In genomic region chr7:127107601-127108007, GRCh38 we compare ENCODE assay signal across 1 cellular context.
TF ChIP-seq lines count a peak whose summit lies in the region.

No MANE protein-coding gene starts in this region.

TF ChIP-seq in HepG2, 621 proteins besides CTCF, POLR2A, EP300 and RAD21 (continued from another document and continues in another):
- TF ChIP-seq THAP7 (CRISPR knock-in tag; IDR thresholded peaks at IDR 0.05), result no peak
- TF ChIP-seq ZNF432 (CRISPR knock-in tag; IDR thresholded peaks at IDR 0.05; ENCODE audit: borderline replicate concordance), result no peak
- TF ChIP-seq SALL2 (CRISPR knock-in tag; IDR thresholded peaks at IDR 0.05), result 0 out of 2 replicates have a peak, but pooled peaks have one; percentile 66
- peak; percentile 39; the same call in 1 of the 2 replicates for TF ChIP-seq ZBTB21 (CRISPR knock-in tag; IDR thresholded peaks at IDR 0.05)
- TF ChIP-seq CAMTA2 (CRISPR knock-in tag; IDR thresholded peaks at IDR 0.05; ENCODE audit: borderline replicate concordance), result no peak
- peak; percentile 72 for TF ChIP-seq THRA (CRISPR knock-in tag; IDR thresholded peaks at IDR 0.05; ENCODE audit: borderline replicate concordance)
- TF ChIP-seq KDM6A (CRISPR knock-in tag; IDR thresholded peaks at IDR 0.05; ENCODE audit: low read depth), result no peak
- no peak for TF ChIP-seq ZIK1 (CRISPR knock-in tag; IDR thresholded peaks at IDR 0.05; ENCODE audit: borderline replicate concordance, low read depth)
- TF ChIP-seq ZNF3 (CRISPR knock-in tag; IDR thresholded peaks at IDR 0.05), result peak; percentile 66; the same call in 1 of the 2 replicates
- TF ChIP-seq MIER3 (CRISPR knock-in tag; IDR thresholded peaks at IDR 0.05; ENCODE audit: borderline replicate concordance), result no peak
- 0 out of 2 replicates have a peak, but pooled peaks have one; percentile 36 for TF ChIP-seq NR1H2 (CRISPR knock-in tag; IDR thresholded peaks at IDR 0.05; ENCODE audit: borderline replicate concordance, low read depth)
- TF ChIP-seq KLF12 (CRISPR knock-in tag; IDR thresholded peaks at IDR 0.05; ENCODE audit: borderline replicate concordance), result peak; percentile 51; the same call in 1 of the 2 replicates
- 0 out of 2 replicates have a peak, but pooled peaks have one; percentile 61 for TF ChIP-seq CREB3 (CRISPR knock-in tag; IDR thresholded peaks at IDR 0.05)
- TF ChIP-seq THAP11 (CRISPR knock-in tag; IDR thresholded peaks at IDR 0.05), result peak; percentile 61
- peak; percentile 94 for TF ChIP-seq ZNF331 (CRISPR knock-in tag; IDR thresholded peaks at IDR 0.05)
- TF ChIP-seq SP2 (CRISPR knock-in tag; IDR thresholded peaks at IDR 0.05), result no peak
- peak; percentile 47; the same call in 1 of the 2 replicates for TF ChIP-seq ZNF124 (CRISPR knock-in tag; IDR thresholded peaks at IDR 0.05)
- TF ChIP-seq CBX5 (CRISPR knock-in tag; IDR thresholded peaks at IDR 0.05; ENCODE audit: borderline replicate concordance), result no peak
- no peak for TF ChIP-seq ZNF496 (CRISPR knock-in tag; IDR thresholded peaks at IDR 0.05; ENCODE audit: insufficient replicate concordance)
- TF ChIP-seq IRX3 (CRISPR knock-in tag; IDR thresholded peaks at IDR 0.05; ENCODE audit: borderline replicate concordance, low read depth), result no peak
- TF ChIP-seq ZNF7 (CRISPR knock-in tag; IDR thresholded peaks at IDR 0.05), result no peak
- peak; percentile 65 for TF ChIP-seq ZNF781 (CRISPR knock-in tag; IDR thresholded peaks at IDR 0.05; ENCODE audit: borderline replicate concordance, not compliant biosample characterization)
- no peak for TF ChIP-seq AFF4 (CRISPR knock-in tag; IDR thresholded peaks at IDR 0.05)
- peak; percentile 80; the same call in 1 of the 2 replicates for TF ChIP-seq TEAD2 (CRISPR knock-in tag; IDR thresholded peaks at IDR 0.05)
- TF ChIP-seq SMC3 (IDR thresholded peaks at IDR 0.05; ENCODE audit: low read length), result no peak; the same call in 1 of the 2 replicates
- peak; percentile 66 for TF ChIP-seq ZNF777 (CRISPR knock-in tag; IDR thresholded peaks at IDR 0.05)
- no peak for TF ChIP-seq AGO1 (IDR thresholded peaks at IDR 0.05; ENCODE audit: low read depth, low read length, poor library complexity, severe bottlenecking)
- TF ChIP-seq MED13 (CRISPR knock-in tag; IDR thresholded peaks at IDR 0.05), result 0 out of 2 replicates have a peak, but pooled peaks have one; percentile 44
- no peak for TF ChIP-seq PHB2 (IDR thresholded peaks at IDR 0.05; ENCODE audit: partially characterized antibody)
- peak; percentile 55; the same call in 1 of the 2 replicates for TF ChIP-seq ZNF230 (CRISPR knock-in tag; IDR thresholded peaks at IDR 0.05)
- TF ChIP-seq ZNF83 (CRISPR knock-in tag; IDR thresholded peaks at IDR 0.05; ENCODE audit: borderline replicate concordance), result no peak
- TF ChIP-seq ZNF629 (CRISPR knock-in tag; conservative IDR thresholded peaks at IDR 0.05), result no peak
- TF ChIP-seq ZNF510 (CRISPR knock-in tag; IDR thresholded peaks at IDR 0.05; ENCODE audit: low read depth), result no peak
- peak; percentile 36; the same call in 1 of the 3 replicates for TF ChIP-seq MXI1 (IDR thresholded peaks at IDR 0.05; ENCODE audit: borderline replicate concordance, low read depth, low read length)
- peak; percentile 88 for TF ChIP-seq HBP1 (CRISPR knock-in tag; IDR thresholded peaks at IDR 0.05; ENCODE audit: low read depth)
- peak; percentile 73 for TF ChIP-seq SAP130 (CRISPR knock-in tag; IDR thresholded peaks at IDR 0.05; ENCODE audit: low read depth)
- TF ChIP-seq ZNF281 (CRISPR knock-in tag; IDR thresholded peaks at IDR 0.05; ENCODE audit: borderline replicate concordance), result peak; percentile 61; the same call in 1 of the 2 replicates
- TF ChIP-seq ZNF501 (CRISPR knock-in tag; IDR thresholded peaks at IDR 0.05), result no peak
- no peak for TF ChIP-seq ZNF333 (CRISPR knock-in tag; IDR thresholded peaks at IDR 0.05; ENCODE audit: borderline replicate concordance)
- peak; percentile 90 for TF ChIP-seq SMAD3 (CRISPR knock-in tag; IDR thresholded peaks at IDR 0.05)
- peak; percentile 46; the same call in 1 of the 2 replicates for TF ChIP-seq JDP2 (CRISPR knock-in tag; IDR thresholded peaks at IDR 0.05; ENCODE audit: borderline replicate concordance)
- TF ChIP-seq ZNF431 (CRISPR knock-in tag; IDR thresholded peaks at IDR 0.05; ENCODE audit: borderline replicate concordance, low read depth), result peak; percentile 70; the same call in 1 of the 2 replicates
- no peak for TF ChIP-seq ZNF460 (CRISPR knock-in tag; IDR thresholded peaks at IDR 0.05; ENCODE audit: borderline replicate concordance)
- TF ChIP-seq STAT5B (CRISPR knock-in tag; IDR thresholded peaks at IDR 0.05), result no peak
- peak; percentile 67; the same call in 1 of the 2 replicates for TF ChIP-seq HOXA9 (CRISPR knock-in tag; IDR thresholded peaks at IDR 0.05; ENCODE audit: borderline replicate concordance)
- TF ChIP-seq BCLAF1 (IDR thresholded peaks at IDR 0.05), result no peak
- TF ChIP-seq KDM3A (CRISPR knock-in tag; IDR thresholded peaks at IDR 0.05; ENCODE audit: low read depth), result no peak
- TF ChIP-seq TAF1 (CRISPR knock-in tag; IDR thresholded peaks at IDR 0.05), result no peak
- no peak for TF ChIP-seq DMTF1 (CRISPR knock-in tag; IDR thresholded peaks at IDR 0.05)
- TF ChIP-seq SP5 (CRISPR knock-in tag; IDR thresholded peaks at IDR 0.05; ENCODE audit: borderline replicate concordance, low read depth), result no peak
- no peak for TF ChIP-seq KAT7 (CRISPR knock-in tag; IDR thresholded peaks at IDR 0.05; ENCODE audit: borderline replicate concordance)
- peak; percentile 82 for TF ChIP-seq HDAC2 (CRISPR knock-in tag; IDR thresholded peaks at IDR 0.05)
